ENCODE assay signal across 19 cellular contexts in the genomic region with DNA sequence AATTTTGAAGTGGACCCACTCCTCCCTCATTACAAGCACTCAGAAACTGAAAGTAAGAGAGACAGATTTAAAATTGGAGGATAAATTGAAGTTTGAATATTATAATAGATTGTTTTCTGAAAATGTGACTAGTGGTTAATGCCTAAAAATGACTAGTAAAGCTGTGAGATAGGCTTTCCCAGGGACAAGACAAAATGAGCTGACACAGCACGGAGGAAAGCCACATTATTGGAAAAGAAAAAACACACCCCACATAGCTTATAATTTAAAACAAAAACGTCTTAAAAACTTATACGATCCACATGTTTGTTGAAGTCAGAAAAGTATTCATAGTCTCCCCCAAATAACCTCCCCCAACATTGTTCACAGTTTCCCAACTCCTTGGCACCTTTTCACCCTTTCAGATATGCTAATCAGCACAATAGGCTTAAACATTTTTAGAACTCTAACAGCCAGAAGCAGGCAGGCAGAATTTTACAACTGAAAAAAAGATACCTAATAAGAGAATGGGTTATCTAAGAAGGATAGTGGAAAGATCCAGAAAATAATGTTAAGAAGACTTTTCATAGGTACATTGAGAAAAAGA. TPM values are rescaled to one million over a fixed set of nuclear protein-coding genes. Genes with fewer than 3 reads are reported as not detected.
DNase-seq lines count a peak whose midpoint lies in the region; ATAC-seq and TF ChIP-seq lines count a peak whose summit lies in the region.
"Had no signal": no experiment of that assay in that cellular context is flagged by ENCODE, and none has a peak within 500 bp of the region (broad histone marks: within the 10 kb centered on the region; RNA-seq: fewer than 3 reads in every experiment).

No MANE protein-coding gene starts in this region.

- H3K36me3 ChIP-seq in fibroblast of lung (ENCODE audit: control insufficient read depth, insufficient read depth, low read length) (no peaks in the 10 kb centered on the region), liver (ENCODE audit: control insufficient read depth in 4 of 4, insufficient read depth in 3 of 4, low read depth in 1 of 4, low read length in 3 of 4) (no peaks in the 10 kb centered on the region), uterus (no peaks in the 10 kb centered on the region), ascending aorta (no peaks in the 10 kb centered on the region)

- intact Hi-C loops in uterus (cut with DNase I; ENCODE audit: low total_unique reads) (no loop called here), ascending aorta (cut with DNase I) (no loop called here)

- no peak overlapping the region for H3K27ac ChIP-seq in fibroblast of lung (ENCODE audit: insufficient read depth, low read length)
- peak overlapping the region in 1 of 2 donors; percentile 41 for H3K27ac ChIP-seq in liver (ENCODE audit: low read depth in 1 of 2, low read length in 2 of 2)
- H3K27ac ChIP-seq in uterus: peak overlapping the region; percentile 38 to 60
- H3K27ac ChIP-seq in ascending aorta: no peak overlapping the region
- H3K27ac ChIP-seq: foreskin keratinocyte had no signal

- no peak for DNase-seq in fibroblast of lung (ENCODE audit: low read depth in 2 of 2)
- no peak for DNase-seq in uterus
- DNase-seq in ascending aorta (ENCODE audit: low spot score in 2 of 2): no peak
- DNase-seq: activated CD4-positive, alpha-beta T cell treated with anti-CD3 and anti-CD28 coated beads for 48 hours; activated CD8-positive, alpha-beta memory T cell treated with anti-CD3 and anti-CD28 coated beads, Interleukin-2, amount 50 U/mL, for 4 hours; activated gamma-delta T cell; DMS79 treated with DMSO at 0.1 percent for 48 hours; foreskin keratinocyte; NCI-H1092; NCI-H2081 treated with DMSO at 0.1 percent for 48 hours; NCI-H446 treated with DMSO at 0.1 percent for 48 hours had no signal

- H3K9me3 ChIP-seq in fibroblast of lung (ENCODE audit: control insufficient read depth, insufficient read depth, low read depth, low read length) (no peaks in the 10 kb centered on the region), liver (ENCODE audit: control insufficient read depth in 4 of 4, low read length in 3 of 4) (no peaks in the 10 kb centered on the region), uterus (no peaks in the 10 kb centered on the region), ascending aorta (peaks cover 0 to under 1% of the 10 kb centered on the region in 2 donors)

- H3K79me2 ChIP-seq in fibroblast of lung (ENCODE audit: control insufficient read depth, insufficient read depth, low read length): no peaks in the 10 kb centered on the region

- H3K27me3 ChIP-seq in fibroblast of lung (ENCODE audit: control insufficient read depth, insufficient read depth, low read length): no peaks in the 10 kb centered on the region
- H3K27me3 ChIP-seq in liver (ENCODE audit: control insufficient read depth in 4 of 4, insufficient read depth in 4 of 4, low read length in 3 of 4): no peaks in the 10 kb centered on the region
- H3K27me3 ChIP-seq in uterus: no peaks in the 10 kb centered on the region
- H3K27me3 ChIP-seq in ascending aorta: no peaks in the 10 kb centered on the region
- H3K27me3 ChIP-seq: foreskin keratinocyte had no signal

- no peak for TF ChIP-seq RAD21 in liver (IDR thresholded peaks at IDR 0.05)

- H3K4me1 ChIP-seq in fibroblast of lung (ENCODE audit: control insufficient read depth, extremely low read depth, insufficient read depth, low read length) (no peaks in the 10 kb centered on the region), liver (ENCODE audit: control insufficient read depth in 4 of 4, insufficient read depth in 4 of 4, low read length in 3 of 4) (no peaks in the 10 kb centered on the region), uterus (no peaks in the 10 kb centered on the region), ascending aorta (no peaks in the 10 kb centered on the region)
- H3K4me1 ChIP-seq: foreskin keratinocyte had no signal

- H2AFZ ChIP-seq in fibroblast of lung (ENCODE audit: low read length): peak overlapping the region; percentile 32

- TF ChIP-seq CTCF in WI38 (IDR thresholded peaks at IDR 0.05; ENCODE audit: low read depth, low read length) (no peak), fibroblast of lung (conservative IDR thresholded peaks at IDR 0.05 in 1 of 2, IDR thresholded peaks at IDR 0.05 in 1 of 2; ENCODE audit: low read depth in 1 of 2, low read length in 2 of 2) (no peak), liver (IDR thresholded peaks at IDR 0.05; ENCODE audit: low read depth, low read length, missing input control) (no peak), uterus (IDR thresholded peaks at IDR 0.05) (no peak), ascending aorta (IDR thresholded peaks at IDR 0.05) (no peak)

- no peak for TF ChIP-seq POLR2A in uterus (IDR thresholded peaks at IDR 0.05)

- ATAC-seq in GM21390 (IDR thresholded peaks at IDR 0.05; ENCODE audit: unreplicated experiment) (no peak), HG02840 (IDR thresholded peaks at IDR 0.05; ENCODE audit: low FRiP score, unreplicated experiment) (no peak)
- ATAC-seq: foreskin keratinocyte had no signal

- H4K20me1 ChIP-seq in fibroblast of lung (ENCODE audit: control insufficient read depth, extremely low read depth, insufficient read depth, low read length): no peaks in the 10 kb centered on the region

- H3K4me3 ChIP-seq in WI38 (ENCODE audit: low read depth, low read length) (peak overlapping the region; percentile 29), fibroblast of lung (replicated peaks in 1 of 4; ENCODE audit: control extremely low read depth in 1 of 4, insufficient read depth in 1 of 4, low read depth in 3 of 4, low read length in 4 of 4) (peak overlapping the region in 1 of 4 experiments; percentile 50), liver (ENCODE audit: low read depth in 1 of 3, low read length in 3 of 3) (peak overlapping the region in 2 of 3 donors; percentile 4 to 9), uterus (peak overlapping the region in 1 of 2 donors; percentile 24), ascending aorta (no peak overlapping the region)

- H3K4me2 ChIP-seq in fibroblast of lung (ENCODE audit: extremely low read depth, insufficient read depth, low read length): peak overlapping the region; percentile 30

- H3K9ac ChIP-seq in fibroblast of lung (ENCODE audit: insufficient read depth, low read length) (no peak overlapping the region), liver (ENCODE audit: low read depth in 1 of 2, low read length in 2 of 2) (no peak overlapping the region)

- WGBS in liver: 50% methylated on average over 3 of the region's 3 CpGs

TF ChIP-seq in liver, 16 proteins besides CTCF, POLR2A, EP300 and RAD21 (continues in another document):
- TF ChIP-seq YY1 (IDR thresholded peaks at IDR 0.05) (no peak), ZBTB33 (IDR thresholded peaks at IDR 0.05) (no peak), SP1 (IDR thresholded peaks at IDR 0.05) (no peak), NR2F2 (IDR thresholded peaks at IDR 0.05) (no peak), FOXA2 (IDR thresholded peaks at IDR 0.05) (no peak), FOXA1 (IDR thresholded peaks at IDR 0.05) (no peak), GABPA (IDR thresholded peaks at IDR 0.05 in 1 of 2, conservative IDR thresholded peaks at IDR 0.05 in 1 of 2) (no peak), TAF1 (conservative IDR thresholded peaks at IDR 0.05) (no peak), JUND (IDR thresholded peaks at IDR 0.05) (no peak)
- TF ChIP-seq, protein P1, sequence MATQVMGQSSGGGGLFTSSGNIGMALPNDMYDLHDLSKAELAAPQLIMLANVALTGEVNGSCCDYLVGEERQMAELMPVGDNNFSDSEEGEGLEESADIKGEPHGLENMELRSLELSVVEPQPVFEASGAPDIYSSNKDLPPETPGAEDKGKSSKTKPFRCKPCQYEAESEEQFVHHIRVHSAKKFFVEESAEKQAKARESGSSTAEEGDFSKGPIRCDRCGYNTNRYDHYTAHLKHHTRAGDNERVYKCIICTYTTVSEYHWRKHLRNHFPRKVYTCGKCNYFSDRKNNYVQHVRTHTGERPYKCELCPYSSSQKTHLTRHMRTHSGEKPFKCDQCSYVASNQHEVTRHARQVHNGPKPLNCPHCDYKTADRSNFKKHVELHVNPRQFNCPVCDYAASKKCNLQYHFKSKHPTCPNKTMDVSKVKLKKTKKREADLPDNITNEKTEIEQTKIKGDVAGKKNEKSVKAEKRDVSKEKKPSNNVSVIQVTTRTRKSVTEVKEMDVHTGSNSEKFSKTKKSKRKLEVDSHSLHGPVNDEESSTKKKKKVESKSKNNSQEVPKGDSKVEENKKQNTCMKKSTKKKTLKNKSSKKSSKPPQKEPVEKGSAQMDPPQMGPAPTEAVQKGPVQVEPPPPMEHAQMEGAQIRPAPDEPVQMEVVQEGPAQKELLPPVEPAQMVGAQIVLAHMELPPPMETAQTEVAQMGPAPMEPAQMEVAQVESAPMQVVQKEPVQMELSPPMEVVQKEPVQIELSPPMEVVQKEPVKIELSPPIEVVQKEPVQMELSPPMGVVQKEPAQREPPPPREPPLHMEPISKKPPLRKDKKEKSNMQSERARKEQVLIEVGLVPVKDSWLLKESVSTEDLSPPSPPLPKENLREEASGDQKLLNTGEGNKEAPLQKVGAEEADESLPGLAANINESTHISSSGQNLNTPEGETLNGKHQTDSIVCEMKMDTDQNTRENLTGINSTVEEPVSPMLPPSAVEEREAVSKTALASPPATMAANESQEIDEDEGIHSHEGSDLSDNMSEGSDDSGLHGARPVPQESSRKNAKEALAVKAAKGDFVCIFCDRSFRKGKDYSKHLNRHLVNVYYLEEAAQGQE (IDR thresholded peaks at IDR 0.05): no peak

RNA-seq across cellular contexts. Expression of gene C7, which starts 6.1 kb away (rescaled TPM):
- under 0.01 and 11.6 TPM in 2 replicates for total RNA-seq in fibroblast of lung
- 0.36 and 1.5 TPM in 2 replicates for polyA plus RNA-seq in fibroblast of lung
- polyA plus RNA-seq in fibroblast of lung (2012): 0.31 and 0.71 TPM in 2 replicates
- polyA minus RNA-seq in fibroblast of lung (ENCODE audit: low replicate concordance): 3.9 TPM in 1 of 2 replicates, not detected in the other
- total RNA-seq in liver: 100 to 1,000 TPM in 1 of 2 donors, 10 to 100 TPM in 1; 25.5 to 268 TPM
- polyA plus RNA-seq in liver: 100 to 1,000 TPM in 1 of 2 donors, 10 to 100 TPM in 1; 64.9 to 155 TPM
- total RNA-seq in uterus: 100 to 1,000 TPM; 293 to 576 (median 424) TPM
- 179 TPM for total RNA-seq in ascending aorta
- total RNA-seq: chondrocyte, foreskin keratinocyte, mononuclear cell, renal cortical epithelial cell, RPMI7951 had no signal
- polyA plus RNA-seq: foreskin keratinocyte had no signal

Comparison
In these comparisons a context has a peak if more than half of its experiments do, and no peak if none do; other contexts are left out.
1. H3K4me3 ChIP-seq: peak in WI38 (single experiment) and liver (2 of 3); none in ascending aorta (0 of 2).
2. H3K27ac ChIP-seq: peak in uterus (2 of 2); none in fibroblast of lung (single experiment) and ascending aorta (0 of 2).